ENCODE assay signal across 8 cellular contexts in the genomic region with DNA sequence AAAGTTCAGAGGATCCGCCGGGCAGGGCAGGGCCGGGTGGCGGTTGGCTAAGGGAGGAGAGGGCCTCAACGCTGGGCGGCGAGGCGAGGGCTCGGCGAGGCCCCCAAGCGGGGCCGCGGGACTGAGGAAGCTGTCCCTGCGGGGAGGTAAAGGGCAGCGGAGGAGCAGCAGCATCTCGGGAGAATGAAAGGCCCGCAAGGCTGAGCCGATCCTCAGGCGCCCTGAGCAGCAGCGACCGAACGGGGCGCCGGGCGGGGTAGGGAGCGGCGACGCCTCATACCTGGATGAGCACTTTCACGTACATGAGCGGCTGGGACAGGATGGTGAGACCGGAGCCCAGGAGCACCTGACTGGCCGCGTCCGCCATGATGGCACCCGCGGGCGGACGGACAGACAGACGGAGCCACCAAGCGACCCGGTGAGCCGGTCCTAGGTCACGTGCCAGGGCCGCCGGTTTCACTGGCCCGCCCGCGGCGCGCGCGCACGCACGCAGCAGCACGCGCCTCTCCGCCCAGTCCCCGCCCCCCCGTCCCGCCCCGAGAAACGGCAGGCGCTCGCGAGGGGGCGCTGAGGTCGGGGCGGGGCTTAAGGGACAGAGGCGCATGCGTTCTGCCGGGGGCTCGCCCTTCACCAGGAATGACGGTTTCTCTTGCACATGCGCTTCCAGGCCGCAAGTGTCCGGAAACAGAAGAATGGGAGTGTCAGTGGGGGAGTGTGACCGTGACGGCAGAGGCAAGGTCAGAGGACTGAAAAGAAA. TPM values are rescaled to one million over a fixed set of nuclear protein-coding genes. Genes with fewer than 3 reads are reported as not detected.
DNase-seq lines count a peak whose midpoint lies in the region; ATAC-seq and TF ChIP-seq lines count a peak whose summit lies in the region.

Gene MTCH2, minus strand, starts transcription at position 461 of the 757 bp plus-strand sequence. Its CDS starts 94 bp downstream, at position 367.

- H3K9me3 ChIP-seq in right cardiac atrium (ENCODE audit: control insufficient read depth, low read length) (no peaks in the 10 kb centered on the region), vagina (no peaks in the 10 kb centered on the region)

- peak in 1 of 2 donors; percentile 24 for TF ChIP-seq POLR2A in vagina (IDR thresholded peaks at IDR 0.05)

- peak in 2 of 3 experiments; percentile 25 to 55 for TF ChIP-seq CTCF in vagina (IDR thresholded peaks at IDR 0.05)

- H3K36me3 ChIP-seq in vagina, result no peaks in the 10 kb centered on the region

- H3K4me1 ChIP-seq in right cardiac atrium (ENCODE audit: control insufficient read depth, insufficient read depth, low read length) (peaks cover 2% of the 10 kb centered on the region), vagina (peaks cover 20% of the 10 kb centered on the region)

- DNase-seq in NCI-H187 (lab: John Stamatoyannopoulos, UW) (peak; percentile 95 to 98), T-helper 2 cell (peak; percentile 91 to 96 (median 92)), anterior cingulate cortex (lab: John Stamatoyannopoulos, UW) (peak; percentile 78 to 97 (median 94)), right cardiac atrium (peak; percentile 96 to 98 (median 97)), putamen (ENCODE audit: low spot score) (peak; percentile 97), vagina (ENCODE audit: extremely low spot score in 2 of 2) (peak; percentile 98)

- H3K27me3 ChIP-seq in right cardiac atrium (ENCODE audit: control insufficient read depth, insufficient read depth), result no peaks in the 10 kb centered on the region
- no peaks in the 10 kb centered on the region for H3K27me3 ChIP-seq in vagina

- H3K27ac ChIP-seq in right cardiac atrium (ENCODE audit: low read length) (peak within 1 kb of the TSS; percentile 33), vagina (peak within 1 kb of the TSS; percentile 96)

- H3K4me3 ChIP-seq in right cardiac atrium (ENCODE audit: low read length) (peak within 1 kb of the TSS; percentile 53), vagina (peak within 1 kb of the TSS; percentile 85 to 89)

- under 1% methylated on average over 78 of the region's 78 CpGs for WGBS in right cardiac atrium

- ATAC-seq in GM18499 (IDR thresholded peaks at IDR 0.05; ENCODE audit: insufficient read depth, unreplicated experiment), result peak; percentile 93
- peak; percentile 88 for ATAC-seq in HG02943 (IDR thresholded peaks at IDR 0.05; ENCODE audit: low read depth, unreplicated experiment)
- ATAC-seq in right cardiac atrium, result peak; percentile 97 to 99

- intact Hi-C loops in right cardiac atrium (cut with DNase I), result no loop called here
- intact Hi-C loops in vagina (cut with DNase I), result no loop called here

RNA-seq across cellular contexts. Expression of gene MTCH2, which starts in this region (rescaled TPM):
- 10 to 100 TPM; 68.4 to 78.6 (median 74.1) TPM for total RNA-seq in right cardiac atrium
- polyA plus RNA-seq in right cardiac atrium, result 43.9 TPM
- 40.5 TPM for total RNA-seq in vagina

Comparison
In these comparisons a context has a peak if more than half of its experiments do, and no peak if none do; other contexts are left out.
1. Peak in every context shown above with its lines: DNase-seq, ATAC-seq, H3K4me3 ChIP-seq and H3K27ac ChIP-seq.